17 cellular contexts compared by ENCODE assay signal in genomic region chr6:160333841-160334240, GRCh38. TPM values are rescaled to one million over a fixed set of nuclear protein-coding genes. Genes with fewer than 3 reads are reported as not detected.
DNase-seq lines count a peak whose midpoint lies in the region; TF ChIP-seq lines count a peak whose summit lies in the region.
"Had no signal": no experiment of that assay in that cellular context is flagged by ENCODE, and none has a peak within 500 bp of the region (broad histone marks: within the 10 kb centered on the region; RNA-seq: fewer than 3 reads in every experiment).

No MANE protein-coding gene starts in this region.

- H3K4me3 ChIP-seq in mammary epithelial cell (replicated peaks in 1 of 3; ENCODE audit: insufficient read depth in 1 of 3, low read depth in 2 of 3, low read length in 3 of 3) (no peak overlapping the region), breast epithelium (no peak overlapping the region), epithelial cell of esophagus (ENCODE audit: low read length) (no peak overlapping the region)
- H3K4me3 ChIP-seq: BLaER1, GM12878, GM23338 had no signal

- H3K9ac ChIP-seq in mammary epithelial cell (ENCODE audit: insufficient read depth, low read length): no peak overlapping the region
- H3K9ac ChIP-seq: BLaER1 had no signal

- no peak overlapping the region for H3K4me2 ChIP-seq in mammary epithelial cell (ENCODE audit: insufficient read depth, low read depth, low read length)
- H3K4me2 ChIP-seq: BLaER1, GM23338 had no signal

- no peaks in the 10 kb centered on the region for H3K79me2 ChIP-seq in mammary epithelial cell (ENCODE audit: insufficient read depth, low read length)

- 42% methylated on average over 2 of the region's 2 CpGs for WGBS in mammary epithelial cell (ENCODE audit: low coverage, missing lambda C conversion rate)

- H3K36me3 ChIP-seq in mammary epithelial cell (ENCODE audit: insufficient read depth, low read length) (no peaks in the 10 kb centered on the region), breast epithelium (no peaks in the 10 kb centered on the region)
- H3K36me3 ChIP-seq: BLaER1 had no signal

- dilution Hi-C loops in mammary epithelial cell (cut with HindIII; ENCODE audit: low sequenced_read_pairs): no loop called here

- DNase-seq in mammary epithelial cell: peak; percentile 35
- no peak for DNase-seq in breast epithelium (ENCODE audit: low spot score in 2 of 2)
- DNase-seq in epithelial cell of esophagus (ENCODE audit: low read depth): peak; percentile 13
- DNase-seq in kidney tubule cell (ENCODE audit: low spot score): peak; percentile 55
- DNase-seq in amygdala (lab: John Stamatoyannopoulos, UW): no peak
- no peak for DNase-seq in activated CD4-positive, alpha-beta T cell treated with anti-CD3 and anti-CD28 coated beads, Interleukin-2, amount 50 U/mL, for 4 hours
- no peak for DNase-seq in SHP77 treated with DMSO at 0.1 percent for 48 hours (lab: John Stamatoyannopoulos, UW)
- DNase-seq: 8988T; AML-193; CD8-positive, alpha-beta memory T cell; DMS79; H7; IMR-90 had no signal

- intact Hi-C loops in mammary epithelial cell (cut with micrococcal nuclease): loop anchor here (10.0 kb wide), 1 partner anchor 91 kb away; no protein-coding TSS in a partner anchor
- intact Hi-C loops in breast epithelium (cut with DNase I; ENCODE audit: low total_unique reads): no loop called here

- TF ChIP-seq CTCF in mammary epithelial cell (conservative IDR thresholded peaks at IDR 0.05 in 1 of 2, IDR thresholded peaks at IDR 0.05 in 1 of 2; ENCODE audit: extremely low read depth in 1 of 2, insufficient read depth in 1 of 2, low read depth in 1 of 2, low read length in 2 of 2) (no peak), breast epithelium (IDR thresholded peaks at IDR 0.05) (no peak), epithelial cell of esophagus (IDR thresholded peaks at IDR 0.05; ENCODE audit: insufficient read depth, low read depth, low read length, missing control alignments) (no peak)

- H2AFZ ChIP-seq in mammary epithelial cell (ENCODE audit: low read depth, low read length): no peak overlapping the region
- H2AFZ ChIP-seq: GM23338 had no signal

- no peaks in the 10 kb centered on the region for H3K27me3 ChIP-seq in mammary epithelial cell (ENCODE audit: insufficient read depth, low read length)
- H3K27me3 ChIP-seq in breast epithelium: no peaks in the 10 kb centered on the region
- H3K27me3 ChIP-seq: BLaER1 had no signal

- BruUV-seq in mammary epithelial cell (replicated peaks; lab: Mats Ljungman, UMichigan): no TSS peak

- no peak for TF ChIP-seq POLR2A in breast epithelium (IDR thresholded peaks at IDR 0.05)

- CTCF ChIA-PET in mammary epithelial cell (lab: Charles Lee; ENCODE audit: low non-redundant PET): no interaction called here

- H3K27ac ChIP-seq in mammary epithelial cell (ENCODE audit: insufficient read depth, low read depth, low read length) (no peak overlapping the region), breast epithelium (no peak overlapping the region)
- H3K27ac ChIP-seq: BLaER1 had no signal

- H4K20me1 ChIP-seq in mammary epithelial cell (ENCODE audit: insufficient read depth, low read length): no peaks in the 10 kb centered on the region
- H4K20me1 ChIP-seq: BLaER1 had no signal

- in situ Hi-C loops in mammary epithelial cell (cut with MboI; ENCODE audit: low sequenced_read_pairs in 2 of 2): no loop called here

- H3K9me3 ChIP-seq in mammary epithelial cell (replicated peaks; ENCODE audit: insufficient read depth, low read length) (no peaks in the 10 kb centered on the region), breast epithelium (no peaks in the 10 kb centered on the region)
- H3K9me3 ChIP-seq: BLaER1 had no signal

- H3K4me1 ChIP-seq in mammary epithelial cell (ENCODE audit: insufficient read depth, low read length): peaks cover 16% of the 10 kb centered on the region
- H3K4me1 ChIP-seq in breast epithelium: no peaks in the 10 kb centered on the region

RNA-seq across cellular contexts. Expression of gene SLC22A3, which starts 14.3 kb away (rescaled TPM):
- total RNA-seq in mammary epithelial cell (1 to 10 TPM in 1 of 2 donors, under 1 TPM in 1; 0.33 to 1.4 TPM), breast epithelium (10 to 100 TPM in 1 of 3 donors, 1 to 10 TPM in 2; 3.4 to 13.1 (median 5.9) TPM)
- 0.52 TPM for polyA plus RNA-seq in mammary epithelial cell
- not detected for polyA minus RNA-seq in mammary epithelial cell
- total RNA-seq: CD8-positive, alpha-beta memory T cell; G401; IMR-90 had no signal
- polyA plus RNA-seq: CD8-positive, alpha-beta memory T cell; IMR-90 had no signal

Comparison
In these comparisons a context has a peak if more than half of its experiments do, and no peak if none do; other contexts are left out.
1. DNase-seq: peak in mammary epithelial cell (single experiment), epithelial cell of esophagus (single experiment) and kidney tubule cell (single experiment); none in breast epithelium (0 of 2), amygdala (0 of 56), activated CD4-positive, alpha-beta T cell treated with anti-CD3 and anti-CD28 coated beads, Interleukin-2, amount 50 U/mL, for 4 hours (0 of 2) and SHP77 treated with DMSO at 0.1 percent for 48 hours (single experiment).